23 cellular contexts compared by ENCODE assay signal in genomic region chr16:78882150-78882549, GRCh38.
"Had no signal": no experiment of that assay in that cellular context is flagged by ENCODE, and none has a peak within 500 bp of the region (broad histone marks: within the 10 kb centered on the region; RNA-seq: fewer than 3 reads in every experiment).

No MANE protein-coding gene starts in this region.

- H3K36me3 ChIP-seq: MG63 had no signal

- ATAC-seq: Panc1, PC-3 had no signal

- DNase-seq: Karpas-422, KG1, MG63, NCI-H1092, NCI-H1105 treated with DMSO at 0.1 percent for 48 hours, NCI-H1417 treated with DMSO at 0.1 percent for 48 hours, NCI-H146, NCI-H1694 treated with DMSO at 0.1 percent for 48 hours, NCI-H1930, NCI-H2081, NCI-H2107, NCI-H2227 treated with DMSO at 0.1 percent for 48 hours, NCI-H524, NCI-H526 treated with DMSO at 0.1 percent for 48 hours, NCI-H774, PC-3, SHP77, SK-N-SH had no signal

- H3K27ac Mint-ChIP-seq: IgD-negative memory B cell had no signal

- H3K4me3 Mint-ChIP-seq: IgD-negative memory B cell had no signal

- H3K4me2 ChIP-seq: SK-N-SH had no signal

- H3K9ac ChIP-seq: SK-N-SH had no signal

- H3K9me3 Mint-ChIP-seq: IgD-negative memory B cell had no signal

- H3K27me3 ChIP-seq: MG63 had no signal

- H3K9me3 ChIP-seq: MG63, SK-N-SH had no signal

- H3K4me3 ChIP-seq: MG63 had no signal

- FAIRE-seq: HTR-8/SVneo had no signal

- H3K27ac ChIP-seq: HL-60, RWPE1 had no signal
